Comparison of ENCODE assay signal across 8 cellular contexts in the genomic region with DNA sequence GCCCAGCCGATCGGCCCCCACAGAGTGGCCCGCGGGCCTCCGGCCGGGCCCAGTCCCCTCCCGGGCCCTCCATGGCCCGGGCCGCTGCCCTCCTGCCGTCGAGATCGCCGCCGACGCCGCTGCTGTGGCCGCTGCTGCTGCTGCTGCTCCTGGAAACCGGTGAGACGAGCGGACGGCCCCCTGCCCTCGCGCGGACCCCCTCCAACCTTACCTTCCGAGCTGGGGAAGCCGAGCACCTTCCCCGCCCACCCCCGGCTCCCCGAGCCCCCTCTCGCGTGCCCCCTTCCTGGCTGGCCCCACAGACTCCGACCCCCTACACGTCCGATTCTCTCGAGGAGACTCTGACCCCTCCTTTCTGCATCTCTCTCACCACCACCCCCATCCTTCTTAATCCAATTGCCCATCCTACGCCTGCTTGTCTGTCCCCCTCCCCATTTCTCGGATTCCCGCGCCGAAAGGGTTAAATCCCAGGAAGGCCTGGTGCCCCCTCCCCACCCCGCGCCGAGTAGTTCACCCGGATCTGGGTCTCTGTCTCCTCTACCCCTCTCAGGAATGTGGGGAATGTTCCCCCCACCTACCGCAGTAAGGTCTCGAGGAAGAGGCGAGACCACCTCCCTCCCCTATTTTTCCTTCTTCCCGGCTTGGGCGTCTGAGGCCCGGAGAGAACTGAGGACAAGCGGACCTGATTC. TPM values are rescaled to one million over a fixed set of nuclear protein-coding genes. Genes with fewer than 3 reads are reported as not detected.
DNase-seq lines count a peak whose midpoint lies in the region; ATAC-seq and TF ChIP-seq lines count a peak whose summit lies in the region.

No MANE protein-coding gene starts in this region.

- peaks cover 0 to 3% (median 0%) of the 10 kb centered on the region in 7 donors for H3K9me3 Mint-ChIP-seq in CD4-positive, CD25-positive, alpha-beta regulatory T cell
- no peaks in the 10 kb centered on the region for H3K9me3 Mint-ChIP-seq in mesothelial cell of epicardium

- H3K4me3 Mint-ChIP-seq in CD4-positive, CD25-positive, alpha-beta regulatory T cell: peak overlapping the region; percentile 18 to 88 (median 83)
- peak overlapping the region; percentile 99 for H3K4me3 Mint-ChIP-seq in mesothelial cell of epicardium

- H3K9me3 ChIP-seq in CD4-positive, CD25-positive, alpha-beta regulatory T cell (ENCODE audit: control insufficient read depth in 2 of 2, low read length in 2 of 2): no peaks in the 10 kb centered on the region
- no peaks in the 10 kb centered on the region for H3K9me3 ChIP-seq in MG63

- peaks cover 48% of the 10 kb centered on the region for H3K27me3 Mint-ChIP-seq in CD4-positive, CD25-positive, alpha-beta regulatory T cell
- no peaks in the 10 kb centered on the region for H3K27me3 Mint-ChIP-seq in mesothelial cell of epicardium (ENCODE audit: low read depth)

- H3K4me1 Mint-ChIP-seq in CD4-positive, CD25-positive, alpha-beta regulatory T cell: peaks cover 8 to 21% (median 15%) of the 10 kb centered on the region in 4 donors
- peaks cover 34% of the 10 kb centered on the region for H3K4me1 Mint-ChIP-seq in mesothelial cell of epicardium

- no peak for TF ChIP-seq CTCF in mesothelial cell of epicardium (IDR thresholded peaks at IDR 0.05; ENCODE audit: unreplicated experiment)

- no peak overlapping the region for H3K27ac ChIP-seq in CD4-positive, CD25-positive, alpha-beta regulatory T cell (ENCODE audit: insufficient read depth, low read length, poor library complexity, severe bottlenecking)
- H3K27ac ChIP-seq in cingulate gyrus (ENCODE audit: low read depth, low read length): peak overlapping the region; percentile 69

- peaks cover 4% of the 10 kb centered on the region for H3K36me3 Mint-ChIP-seq in CD4-positive, CD25-positive, alpha-beta regulatory T cell
- H3K36me3 Mint-ChIP-seq in mesothelial cell of epicardium: no peaks in the 10 kb centered on the region

- peaks cover 35% of the 10 kb centered on the region for H3K4me1 ChIP-seq in CD4-positive, CD25-positive, alpha-beta regulatory T cell (ENCODE audit: control insufficient read depth, insufficient read depth, low read length, poor library complexity, severe bottlenecking)

- peak overlapping the region in 1 of 3 donors; percentile 26 for H3K27ac Mint-ChIP-seq in CD4-positive, CD25-positive, alpha-beta regulatory T cell
- H3K27ac Mint-ChIP-seq in mesothelial cell of epicardium: peak overlapping the region; percentile 100

- no peak for DNase-seq in CD4-positive, CD25-positive, alpha-beta regulatory T cell
- DNase-seq in MG63 (peak; percentile 22), mesothelial cell of epicardium (ENCODE audit: low spot score in 2 of 2, unreplicated experiment in 2 of 2) (peak; percentile 74 to 78), 8988T (no peak)
- no peak for DNase-seq in stimulated activated naive CD4-positive, alpha-beta T cell (lab: John Stamatoyannopoulos, UW)

- peaks cover 5% of the 10 kb centered on the region for H3K27me3 ChIP-seq in CD4-positive, CD25-positive, alpha-beta regulatory T cell (ENCODE audit: control insufficient read depth, insufficient read depth, low read length)
- H3K27me3 ChIP-seq in MG63: no peaks in the 10 kb centered on the region

- no peaks in the 10 kb centered on the region for H3K36me3 ChIP-seq in CD4-positive, CD25-positive, alpha-beta regulatory T cell (ENCODE audit: control insufficient read depth, insufficient read depth, low read length)
- H3K36me3 ChIP-seq in MG63: no peaks in the 10 kb centered on the region

- ATAC-seq in CD4-positive, CD25-positive, alpha-beta regulatory T cell (ENCODE audit: low read depth in 2 of 2): no peak
- no peak for ATAC-seq in HG02623 (IDR thresholded peaks at IDR 0.05; ENCODE audit: unreplicated experiment)
- ATAC-seq in GM19463 (IDR thresholded peaks at IDR 0.05; ENCODE audit: unreplicated experiment): no peak

- no peak overlapping the region for H3K4me3 ChIP-seq in CD4-positive, CD25-positive, alpha-beta regulatory T cell (ENCODE audit: low read depth, low read length)
- H3K4me3 ChIP-seq in MG63: peak overlapping the region; percentile 78

RNA-seq across cellular contexts. Expression of a gene that starts 0.5 kb away (rescaled TPM):
- 1.1 TPM for total RNA-seq in CD4-positive, CD25-positive, alpha-beta regulatory T cell
- polyA plus RNA-seq in CD4-positive, CD25-positive, alpha-beta regulatory T cell: not detected
- total RNA-seq in MG63 (2014; rRNA removed; shearing (Covaris generic); ENCODE audit: low replicate concordance): 23.6 and 38.2 TPM in 2 replicates
- 291 to 300 TPM (median 299 TPM) in 3 replicates for total RNA-seq in mesothelial cell of epicardium

RNA-seq across cellular contexts. Expression of a gene that starts 37.7 kb away (rescaled TPM):
- not detected for total RNA-seq in CD4-positive, CD25-positive, alpha-beta regulatory T cell
- polyA plus RNA-seq in CD4-positive, CD25-positive, alpha-beta regulatory T cell: not detected
- total RNA-seq in MG63 (2014; rRNA removed; shearing (Covaris generic); ENCODE audit: low replicate concordance): 4.1 and 6.1 TPM in 2 replicates
- 346 to 378 TPM (median 355 TPM) in 3 replicates for total RNA-seq in mesothelial cell of epicardium

RNA-seq across cellular contexts. Expression of a gene that starts 44.5 kb away (rescaled TPM):
- 26.4 TPM for total RNA-seq in CD4-positive, CD25-positive, alpha-beta regulatory T cell
- polyA plus RNA-seq in CD4-positive, CD25-positive, alpha-beta regulatory T cell: 10 to 100 TPM; 22.8 to 27.8 (median 24.8) TPM
- total RNA-seq in MG63 (2014; rRNA removed; shearing (Covaris generic); ENCODE audit: low replicate concordance): 265 and 461 TPM in 2 replicates
- total RNA-seq in mesothelial cell of epicardium: 47.7 to 49.8 TPM (median 47.8 TPM) in 3 replicates

RNA-seq across cellular contexts. Expression of a gene that starts 59.0 kb away (rescaled TPM):
- 1.4 TPM for total RNA-seq in CD4-positive, CD25-positive, alpha-beta regulatory T cell
- polyA plus RNA-seq in CD4-positive, CD25-positive, alpha-beta regulatory T cell: not detected
- total RNA-seq in MG63 (2014; rRNA removed; shearing (Covaris generic); ENCODE audit: low replicate concordance): 0.67 and 3.2 TPM in 2 replicates
- total RNA-seq in mesothelial cell of epicardium: 285 to 290 TPM (median 289 TPM) in 3 replicates

Comparison
In these comparisons a context has a peak if more than half of its experiments do, and no peak if none do; other contexts are left out.
1. DNase-seq: peak in MG63 (single experiment) and mesothelial cell of epicardium (2 of 2); none in CD4-positive, CD25-positive, alpha-beta regulatory T cell (0 of 3), 8988T (single experiment) and stimulated activated naive CD4-positive, alpha-beta T cell (0 of 6).
2. RNA of a gene that starts 0.5 kb away (total RNA-seq): 291 to 300 TPM in mesothelial cell of epicardium and 23.6 to 38.2 TPM in MG63; 1.1 TPM in CD4-positive, CD25-positive, alpha-beta regulatory T cell (single experiment); every median in the first group is over 10 times any median in the second.
3. RNA of a gene that starts 37.7 kb away (total RNA-seq): 346 to 378 TPM in mesothelial cell of epicardium; 4.1 to 6.1 TPM in MG63 and not detected in CD4-positive, CD25-positive, alpha-beta regulatory T cell (single experiment); every median in the first group is over 10 times any median in the second.